ENCODE assay signal across 12 cellular contexts in the genomic region with DNA sequence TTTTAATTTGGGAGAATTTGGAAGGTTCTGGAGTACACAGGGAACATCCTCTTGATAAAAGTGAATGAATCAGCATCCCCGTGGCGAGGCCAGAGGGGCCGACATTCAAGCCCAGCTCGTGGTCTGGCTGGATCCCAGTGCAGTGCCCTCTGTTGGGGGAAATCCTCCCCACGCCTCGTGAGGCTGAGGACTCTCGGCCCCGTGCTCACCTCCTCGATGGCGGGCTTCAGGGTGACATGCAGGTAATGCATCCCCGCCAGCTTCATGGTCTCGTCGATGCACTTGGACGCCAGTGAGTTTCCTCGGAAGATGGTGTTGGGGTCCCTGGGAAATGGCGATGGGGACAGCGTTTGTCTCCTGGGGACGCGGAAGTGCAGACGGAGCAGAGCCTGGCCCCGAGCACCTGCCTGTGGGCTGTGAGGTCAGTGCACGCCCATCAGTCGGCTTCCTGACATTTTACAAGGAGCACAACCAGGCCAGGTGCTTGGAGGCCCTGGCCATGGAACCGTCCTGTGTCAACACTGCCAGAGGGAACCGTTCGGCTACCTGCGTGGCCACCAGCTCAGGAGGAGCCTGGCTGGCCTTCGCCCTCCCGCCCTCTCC. TPM values are rescaled to one million over a fixed set of nuclear protein-coding genes. Genes with fewer than 3 reads are reported as not detected.
DNase-seq lines count a peak whose midpoint lies in the region; ATAC-seq and TF ChIP-seq lines count a peak whose summit lies in the region.
"Had no signal": no experiment of that assay in that cellular context is flagged by ENCODE, and none has a peak within 500 bp of the region (broad histone marks: within the 10 kb centered on the region; RNA-seq: fewer than 3 reads in every experiment).

No MANE protein-coding gene starts in this region.

- peak overlapping the region; percentile 64 for H3K27ac Mint-ChIP-seq in activated naive CD8-positive, alpha-beta T cell treated with anti-CD3 and anti-CD28 coated beads, Interleukin-2, amount 50 U/mL, for 24 hours

- H4K20me1 ChIP-seq in GM23248 (ENCODE audit: insufficient read depth) = no peaks in the 10 kb centered on the region

- H2AFZ ChIP-seq in GM23248 = no peak overlapping the region

- no peak overlapping the region for H3K27ac ChIP-seq in GM23248
- H3K27ac ChIP-seq: KMS-11, prostate gland had no signal

- H3K4me3 Mint-ChIP-seq in activated naive CD8-positive, alpha-beta T cell treated with anti-CD3 and anti-CD28 coated beads, Interleukin-2, amount 50 U/mL, for 24 hours = no peak overlapping the region

- no peaks in the 10 kb centered on the region for H3F3A ChIP-seq in GM23248 (ENCODE audit: insufficient read depth)

- no peaks in the 10 kb centered on the region for H3K27me3 ChIP-seq in GM23248 (replicated peaks; ENCODE audit: insufficient read depth)

- peaks cover 11% of the 10 kb centered on the region for H3K4me1 Mint-ChIP-seq in activated naive CD8-positive, alpha-beta T cell treated with anti-CD3 and anti-CD28 coated beads, Interleukin-2, amount 50 U/mL, for 24 hours

- no peak for DNase-seq in AG09319 (ENCODE audit: extremely low read depth, low read depth)
- DNase-seq in GM23248 = peak; percentile 47
- DNase-seq in activated naive CD8-positive, alpha-beta T cell treated with anti-CD3 and anti-CD28 coated beads, Interleukin-2, amount 50 U/mL, for 24 hours = no peak
- DNase-seq in left lobe of liver (ENCODE audit: low spot score) = no peak
- DNase-seq in stimulated activated CD8-positive, alpha-beta memory T cell treated with anti-CD3 and anti-CD28 coated beads, Interleukin-4, amount 100 ng/mL, for 48 hours = no peak
- no peak for DNase-seq in activated CD8-positive, alpha-beta memory T cell treated with anti-CD3 and anti-CD28 coated beads, Interleukin-2, amount 50 U/mL, for 48 hours
- DNase-seq in epidermal melanocyte (ENCODE audit: insufficient read length, low spot score) = no peak
- no peak for DNase-seq in NCI-H524 (lab: John Stamatoyannopoulos, UW)
- DNase-seq: activated effector memory CD4-positive, alpha-beta T cell treated with anti-CD3 and anti-CD28 coated beads, Interleukin-2, amount 50 U/mL, for 16 hours; kidney had no signal

- in situ Hi-C loops in GM23248 (cut with MboI) = no loop called here

- H3K9me2 ChIP-seq in GM23248 (ENCODE audit: insufficient read depth) = no peaks in the 10 kb centered on the region

- H3K4me3 ChIP-seq in GM23248 = no peak overlapping the region
- H3K4me3 ChIP-seq: prostate gland had no signal

- H3K4me2 ChIP-seq in GM23248 (ENCODE audit: unreplicated experiment) = no peak overlapping the region
- H3K4me2 ChIP-seq: KMS-11 had no signal

- no peaks in the 10 kb centered on the region for H3K9me3 Mint-ChIP-seq in activated naive CD8-positive, alpha-beta T cell treated with anti-CD3 and anti-CD28 coated beads, Interleukin-2, amount 50 U/mL, for 24 hours

- no peaks in the 10 kb centered on the region for H3K79me2 ChIP-seq in GM23248 (ENCODE audit: insufficient read depth)

- H3K4me1 ChIP-seq in GM23248 (ENCODE audit: insufficient read depth) = 0 out of 2 replicates have a peak, but pooled peaks cover 3% of the 10 kb centered on the region
- H3K4me1 ChIP-seq: prostate gland had no signal

- WGBS in GM23248 (ENCODE audit: low coverage in 1 of 2, low lambda C conversion rate in 2 of 2, missing lambda C conversion rate in 2 of 2), 2 experiments = 88% methylated on average over 27 to 29 of the region's 29 CpGs

- TF ChIP-seq CTCF in AG09319 (IDR thresholded peaks at IDR 0.05; ENCODE audit: low read depth, low read length) = peak; percentile 27

- peaks cover 17% of the 10 kb centered on the region; the same call in 1 of the 2 replicates for H3K36me3 ChIP-seq in GM23248 (ENCODE audit: low read depth)

- ATAC-seq in activated naive CD8-positive, alpha-beta T cell treated with anti-CD3 and anti-CD28 coated beads, Interleukin-2, amount 50 U/mL, for 24 hours = no peak
- peak; percentile 28 for ATAC-seq in left lobe of liver

- no peak overlapping the region for H3K9ac ChIP-seq in GM23248
- H3K9ac ChIP-seq: KMS-11 had no signal

- no peaks in the 10 kb centered on the region for H3K27me3 Mint-ChIP-seq in activated naive CD8-positive, alpha-beta T cell treated with anti-CD3 and anti-CD28 coated beads, Interleukin-2, amount 50 U/mL, for 24 hours

- H3K36me3 Mint-ChIP-seq in activated naive CD8-positive, alpha-beta T cell treated with anti-CD3 and anti-CD28 coated beads, Interleukin-2, amount 50 U/mL, for 24 hours (ENCODE audit: low read depth) = peaks cover 19% of the 10 kb centered on the region

- no peaks in the 10 kb centered on the region for H3K9me3 ChIP-seq in GM23248 (ENCODE audit: low read depth)
- H3K9me3 ChIP-seq: prostate gland had no signal

RNA-seq across cellular contexts. Expression of a gene that starts 43.3 kb away (rescaled TPM):
- 6.6 TPM in 1 of 2 replicates, not detected in the other for total RNA-seq in GM23248 (2014; rRNA removed; shearing (Covaris generic))
- 1.7 and 1.8 TPM in 2 replicates for polyA plus RNA-seq in GM23248 (2016; fragmentation: Nextera tagmentation; extraction: Ambion mirVana)
- total RNA-seq in left lobe of liver = 1.1 TPM
